1 cellular context compared by ENCODE assay signal in genomic region chr5:32285489-32286138, GRCh38.
TF ChIP-seq lines count a peak whose summit lies in the region.

No MANE protein-coding gene starts in this region.

TF ChIP-seq in H1, 55 proteins besides CTCF, POLR2A, EP300 and RAD21:
- TF ChIP-seq FOSL1 (IDR thresholded peaks at IDR 0.05; ENCODE audit: insufficient read depth, low read depth, low read length), result no peak
- no peak for TF ChIP-seq POLR2AphosphoS5 (IDR thresholded peaks at IDR 0.05; ENCODE audit: low read depth, low read length)
- TF ChIP-seq JUND (IDR thresholded peaks at IDR 0.05; ENCODE audit: low read length), result no peak
- TF ChIP-seq, protein P1, sequence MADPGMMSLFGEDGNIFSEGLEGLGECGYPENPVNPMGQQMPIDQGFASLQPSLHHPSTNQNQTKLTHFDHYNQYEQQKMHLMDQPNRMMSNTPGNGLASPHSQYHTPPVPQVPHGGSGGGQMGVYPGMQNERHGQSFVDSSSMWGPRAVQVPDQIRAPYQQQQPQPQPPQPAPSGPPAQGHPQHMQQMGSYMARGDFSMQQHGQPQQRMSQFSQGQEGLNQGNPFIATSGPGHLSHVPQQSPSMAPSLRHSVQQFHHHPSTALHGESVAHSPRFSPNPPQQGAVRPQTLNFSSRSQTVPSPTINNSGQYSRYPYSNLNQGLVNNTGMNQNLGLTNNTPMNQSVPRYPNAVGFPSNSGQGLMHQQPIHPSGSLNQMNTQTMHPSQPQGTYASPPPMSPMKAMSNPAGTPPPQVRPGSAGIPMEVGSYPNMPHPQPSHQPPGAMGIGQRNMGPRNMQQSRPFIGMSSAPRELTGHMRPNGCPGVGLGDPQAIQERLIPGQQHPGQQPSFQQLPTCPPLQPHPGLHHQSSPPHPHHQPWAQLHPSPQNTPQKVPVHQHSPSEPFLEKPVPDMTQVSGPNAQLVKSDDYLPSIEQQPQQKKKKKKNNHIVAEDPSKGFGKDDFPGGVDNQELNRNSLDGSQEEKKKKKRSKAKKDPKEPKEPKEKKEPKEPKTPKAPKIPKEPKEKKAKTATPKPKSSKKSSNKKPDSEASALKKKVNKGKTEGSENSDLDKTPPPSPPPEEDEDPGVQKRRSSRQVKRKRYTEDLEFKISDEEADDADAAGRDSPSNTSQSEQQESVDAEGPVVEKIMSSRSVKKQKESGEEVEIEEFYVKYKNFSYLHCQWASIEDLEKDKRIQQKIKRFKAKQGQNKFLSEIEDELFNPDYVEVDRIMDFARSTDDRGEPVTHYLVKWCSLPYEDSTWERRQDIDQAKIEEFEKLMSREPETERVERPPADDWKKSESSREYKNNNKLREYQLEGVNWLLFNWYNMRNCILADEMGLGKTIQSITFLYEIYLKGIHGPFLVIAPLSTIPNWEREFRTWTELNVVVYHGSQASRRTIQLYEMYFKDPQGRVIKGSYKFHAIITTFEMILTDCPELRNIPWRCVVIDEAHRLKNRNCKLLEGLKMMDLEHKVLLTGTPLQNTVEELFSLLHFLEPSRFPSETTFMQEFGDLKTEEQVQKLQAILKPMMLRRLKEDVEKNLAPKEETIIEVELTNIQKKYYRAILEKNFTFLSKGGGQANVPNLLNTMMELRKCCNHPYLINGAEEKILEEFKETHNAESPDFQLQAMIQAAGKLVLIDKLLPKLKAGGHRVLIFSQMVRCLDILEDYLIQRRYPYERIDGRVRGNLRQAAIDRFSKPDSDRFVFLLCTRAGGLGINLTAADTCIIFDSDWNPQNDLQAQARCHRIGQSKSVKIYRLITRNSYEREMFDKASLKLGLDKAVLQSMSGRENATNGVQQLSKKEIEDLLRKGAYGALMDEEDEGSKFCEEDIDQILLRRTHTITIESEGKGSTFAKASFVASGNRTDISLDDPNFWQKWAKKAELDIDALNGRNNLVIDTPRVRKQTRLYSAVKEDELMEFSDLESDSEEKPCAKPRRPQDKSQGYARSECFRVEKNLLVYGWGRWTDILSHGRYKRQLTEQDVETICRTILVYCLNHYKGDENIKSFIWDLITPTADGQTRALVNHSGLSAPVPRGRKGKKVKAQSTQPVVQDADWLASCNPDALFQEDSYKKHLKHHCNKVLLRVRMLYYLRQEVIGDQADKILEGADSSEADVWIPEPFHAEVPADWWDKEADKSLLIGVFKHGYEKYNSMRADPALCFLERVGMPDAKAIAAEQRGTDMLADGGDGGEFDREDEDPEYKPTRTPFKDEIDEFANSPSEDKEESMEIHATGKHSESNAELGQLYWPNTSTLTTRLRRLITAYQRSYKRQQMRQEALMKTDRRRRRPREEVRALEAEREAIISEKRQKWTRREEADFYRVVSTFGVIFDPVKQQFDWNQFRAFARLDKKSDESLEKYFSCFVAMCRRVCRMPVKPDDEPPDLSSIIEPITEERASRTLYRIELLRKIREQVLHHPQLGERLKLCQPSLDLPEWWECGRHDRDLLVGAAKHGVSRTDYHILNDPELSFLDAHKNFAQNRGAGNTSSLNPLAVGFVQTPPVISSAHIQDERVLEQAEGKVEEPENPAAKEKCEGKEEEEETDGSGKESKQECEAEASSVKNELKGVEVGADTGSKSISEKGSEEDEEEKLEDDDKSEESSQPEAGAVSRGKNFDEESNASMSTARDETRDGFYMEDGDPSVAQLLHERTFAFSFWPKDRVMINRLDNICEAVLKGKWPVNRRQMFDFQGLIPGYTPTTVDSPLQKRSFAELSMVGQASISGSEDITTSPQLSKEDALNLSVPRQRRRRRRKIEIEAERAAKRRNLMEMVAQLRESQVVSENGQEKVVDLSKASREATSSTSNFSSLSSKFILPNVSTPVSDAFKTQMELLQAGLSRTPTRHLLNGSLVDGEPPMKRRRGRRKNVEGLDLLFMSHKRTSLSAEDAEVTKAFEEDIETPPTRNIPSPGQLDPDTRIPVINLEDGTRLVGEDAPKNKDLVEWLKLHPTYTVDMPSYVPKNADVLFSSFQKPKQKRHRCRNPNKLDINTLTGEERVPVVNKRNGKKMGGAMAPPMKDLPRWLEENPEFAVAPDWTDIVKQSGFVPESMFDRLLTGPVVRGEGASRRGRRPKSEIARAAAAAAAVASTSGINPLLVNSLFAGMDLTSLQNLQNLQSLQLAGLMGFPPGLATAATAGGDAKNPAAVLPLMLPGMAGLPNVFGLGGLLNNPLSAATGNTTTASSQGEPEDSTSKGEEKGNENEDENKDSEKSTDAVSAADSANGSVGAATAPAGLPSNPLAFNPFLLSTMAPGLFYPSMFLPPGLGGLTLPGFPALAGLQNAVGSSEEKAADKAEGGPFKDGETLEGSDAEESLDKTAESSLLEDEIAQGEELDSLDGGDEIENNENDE (IDR thresholded peaks at IDR 0.05; ENCODE audit: insufficient replicate concordance, low read length), result no peak
- TF ChIP-seq TBP (IDR thresholded peaks at IDR 0.05; ENCODE audit: low read depth, low read length), result no peak
- no peak for TF ChIP-seq TEAD4 (IDR thresholded peaks at IDR 0.05; ENCODE audit: low read depth, low read length)
- no peak for TF ChIP-seq KDM1A (IDR thresholded peaks at IDR 0.05; ENCODE audit: borderline replicate concordance, low read length)
- TF ChIP-seq, protein P2, sequence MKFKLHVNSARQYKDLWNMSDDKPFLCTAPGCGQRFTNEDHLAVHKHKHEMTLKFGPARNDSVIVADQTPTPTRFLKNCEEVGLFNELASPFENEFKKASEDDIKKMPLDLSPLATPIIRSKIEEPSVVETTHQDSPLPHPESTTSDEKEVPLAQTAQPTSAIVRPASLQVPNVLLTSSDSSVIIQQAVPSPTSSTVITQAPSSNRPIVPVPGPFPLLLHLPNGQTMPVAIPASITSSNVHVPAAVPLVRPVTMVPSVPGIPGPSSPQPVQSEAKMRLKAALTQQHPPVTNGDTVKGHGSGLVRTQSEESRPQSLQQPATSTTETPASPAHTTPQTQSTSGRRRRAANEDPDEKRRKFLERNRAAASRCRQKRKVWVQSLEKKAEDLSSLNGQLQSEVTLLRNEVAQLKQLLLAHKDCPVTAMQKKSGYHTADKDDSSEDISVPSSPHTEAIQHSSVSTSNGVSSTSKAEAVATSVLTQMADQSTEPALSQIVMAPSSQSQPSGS (IDR thresholded peaks at IDR 0.05; ENCODE audit: low read length), result no peak
- TF ChIP-seq HDAC2 (IDR thresholded peaks at IDR 0.05; ENCODE audit: borderline replicate concordance in 1 of 2, low read depth in 2 of 2, low read length in 2 of 2), result no peak
- no peak for TF ChIP-seq RBBP5 (IDR thresholded peaks at IDR 0.05; ENCODE audit: borderline replicate concordance, low read depth, low read length)
- no peak for TF ChIP-seq SP4 (IDR thresholded peaks at IDR 0.05; ENCODE audit: low read length)
